In genomic region chr17:8923762-8924161, GRCh38 we compare ENCODE assay signal across 24 cellular contexts. TPM values are rescaled to one million over a fixed set of nuclear protein-coding genes. Genes with fewer than 3 reads are reported as not detected.
"Had no signal": no experiment of that assay in that cellular context is flagged by ENCODE, and none has a peak within 500 bp of the region (broad histone marks: within the 10 kb centered on the region; RNA-seq: fewer than 3 reads in every experiment).

No MANE protein-coding gene starts in this region.

- H3K4me1 ChIP-seq: parathyroid adenoma, testis had no signal

- H3K27ac ChIP-seq: parathyroid adenoma, testis had no signal

- H3K27me3 ChIP-seq: testis had no signal

- FAIRE-seq: endometrium, small intestine had no signal

- H3K4me1 Mint-ChIP-seq: mesothelial cell of epicardium had no signal

- H3K4me3 ChIP-seq: testis had no signal

- H3K4me3 Mint-ChIP-seq: activated CD4-positive, alpha-beta memory T cell treated with anti-CD3 and anti-CD28 coated beads, Interleukin-2, amount 10 ng/mL, durations not matched to agents 7 days and 5 days; activated naive CD4-positive, alpha-beta T cell treated with anti-CD3 and anti-CD28 coated beads, Interleukin-2, amount 10 ng/mL, durations not matched to agents 7 days and 5 days; activated T-cell treated with anti-CD3 and anti-CD28 coated beads, Interleukin-2, amount 50 U/mL, for 72 hours; mesothelial cell of epicardium; nephron; T-helper 17 cell had no signal

- ATAC-seq: left lobe of liver, T-helper 17 cell had no signal

- H3K27ac Mint-ChIP-seq: activated CD4-positive, alpha-beta memory T cell treated with anti-CD3 and anti-CD28 coated beads, Interleukin-2, amount 10 ng/mL, durations not matched to agents 7 days and 5 days; activated naive CD4-positive, alpha-beta T cell treated with anti-CD3 and anti-CD28 coated beads, Interleukin-2, amount 10 ng/mL, durations not matched to agents 7 days and 5 days; activated T-cell treated with anti-CD3 and anti-CD28 coated beads, Interleukin-2, amount 50 U/mL, for 72 hours; mesothelial cell of epicardium; nephron; T-helper 17 cell had no signal

- H3K27me3 Mint-ChIP-seq: activated CD4-positive, alpha-beta memory T cell treated with anti-CD3 and anti-CD28 coated beads, Interleukin-2, amount 10 ng/mL, durations not matched to agents 7 days and 5 days; activated naive CD4-positive, alpha-beta T cell treated with anti-CD3 and anti-CD28 coated beads, Interleukin-2, amount 10 ng/mL, durations not matched to agents 7 days and 5 days; T-helper 17 cell had no signal

- H3K9me3 ChIP-seq: testis had no signal

- DNase-seq: activated CD4-positive, alpha-beta memory T cell treated with anti-CD3 and anti-CD28 coated beads, Interleukin-2, amount 10 ng/mL, durations not matched to agents 7 days and 5 days; activated CD4-positive, alpha-beta T cell treated with anti-CD3 and anti-CD28 coated beads for 48 hours; activated effector memory CD4-positive, alpha-beta T cell treated with Interleukin-2 at 50 U/mL for 16 hours; activated naive CD4-positive, alpha-beta T cell treated with anti-CD3 and anti-CD28 coated beads, Interleukin-2, amount 10 ng/mL, durations not matched to agents 7 days and 5 days; activated T-cell treated with anti-CD3 and anti-CD28 coated beads, Interleukin-2, amount 50 U/mL, for 72 hours; cerebellar nuclear complex; cortex of kidney; foreskin fibroblast; mammary epithelial cell; small intestine; stimulated activated CD4-positive, alpha-beta T cell treated with anti-CD3 and anti-CD28 coated beads, Interleukin-2, amount 100 ng/mL, for 24 hours; SW 1271; T-helper 17 cell; testis; trophoblast cell had no signal

RNA-seq across cellular contexts. Expression of gene PIK3R5, which starts 41.7 kb away (rescaled TPM):
- total RNA-seq: fibroblast of lung, glomerular endothelial cell had no signal

RNA-seq across cellular contexts. Expression of gene PIK3R6, which starts 56.3 kb away (rescaled TPM):
- total RNA-seq: epithelial cell of proximal tubule, fibroblast of lung, kidney epithelial cell, mesothelial cell of epicardium had no signal
